Comparison of ENCODE assay signal across 8 cellular contexts in genomic region chr20:50540620-50541605, GRCh38. TPM values are rescaled to one million over a fixed set of nuclear protein-coding genes. Genes with fewer than 3 reads are reported as not detected.
DNase-seq lines count a peak whose midpoint lies in the region; ATAC-seq and TF ChIP-seq lines count a peak whose summit lies in the region.

No MANE protein-coding gene starts in this region.

- H3K27ac ChIP-seq in foreskin keratinocyte = no peak overlapping the region

- peak; percentile 12 for TF ChIP-seq CTCF in foreskin keratinocyte (conservative IDR thresholded peaks at IDR 0.05)

- ATAC-seq in GM19324 (IDR thresholded peaks at IDR 0.05; ENCODE audit: low FRiP score, unreplicated experiment) (peak; percentile 8), foreskin keratinocyte (peak; percentile 36), GM19328 (IDR thresholded peaks at IDR 0.05; ENCODE audit: unreplicated experiment) (no peak)

- peaks cover 22% of the 10 kb centered on the region for H3K4me1 ChIP-seq in foreskin keratinocyte

- H3K27me3 ChIP-seq in foreskin keratinocyte = no peaks in the 10 kb centered on the region

- peak; percentile 94 for DNase-seq in RPMI7951 (ENCODE audit: low read depth)
- peak; percentile 60 to 80 for DNase-seq in foreskin keratinocyte
- DNase-seq in smooth muscle cell of the brain vasculature (ENCODE audit: low read depth, low spot score) = peak; percentile 52
- no peak for DNase-seq in NCI-H524 (lab: John Stamatoyannopoulos, UW)
- no peak for DNase-seq in SIG-M5 (lab: John Stamatoyannopoulos, UW)
- no peak for DNase-seq in NCI-H69 (lab: John Stamatoyannopoulos, UW)

RNA-seq across cellular contexts. Expression of gene PTPN1, which starts 30.7 kb away (rescaled TPM):
- 42.1 and 42.2 TPM in 2 replicates for total RNA-seq in RPMI7951 (2014; rRNA removed; shearing (Covaris generic))
- 74.3 and 80.5 TPM in 2 replicates for total RNA-seq in foreskin keratinocyte
- 48.8 and 49.9 TPM in 2 replicates for polyA plus RNA-seq in foreskin keratinocyte

Comparison
In these comparisons a context has a peak if more than half of its experiments do, and no peak if none do; other contexts are left out.
1. DNase-seq: peak in RPMI7951 (single experiment), foreskin keratinocyte (2 of 2) and smooth muscle cell of the brain vasculature (single experiment); none in NCI-H524 (0 of 2), SIG-M5 (single experiment) and NCI-H69 (single experiment).